ENCODE assay signal across 2 cellular contexts in the genomic region with DNA sequence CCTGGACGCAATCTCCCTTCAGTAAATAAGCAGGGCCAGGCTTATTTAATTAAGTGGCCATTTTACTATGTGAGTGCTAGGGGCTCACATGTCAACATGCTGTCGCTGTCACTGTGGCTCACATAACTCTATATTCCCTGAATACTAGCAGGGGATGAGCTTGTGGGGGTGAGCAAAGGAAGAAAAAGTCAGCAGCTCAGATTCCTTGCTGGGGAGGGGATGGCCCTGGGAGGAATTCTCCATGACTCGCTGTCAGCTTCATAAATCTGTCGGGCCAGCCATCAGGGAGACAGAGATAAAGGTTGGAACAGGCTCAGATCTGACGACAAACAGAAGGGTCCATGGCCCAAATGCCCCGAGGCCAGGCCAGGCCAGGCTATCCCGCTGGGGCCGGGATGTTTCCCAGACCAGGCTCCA.
TF ChIP-seq lines count a peak whose summit lies in the region.

No MANE protein-coding gene starts in this region.

TF ChIP-seq in HEK293T, 16 proteins besides CTCF, POLR2A, EP300 and RAD21:
- TF ChIP-seq SUZ12 (IDR thresholded peaks at IDR 0.05): no peak
- TF ChIP-seq FOXA1 (IDR thresholded peaks at IDR 0.05): no peak
- TF ChIP-seq FOXK2 (IDR thresholded peaks at IDR 0.05): no peak
- TF ChIP-seq, protein P1, sequence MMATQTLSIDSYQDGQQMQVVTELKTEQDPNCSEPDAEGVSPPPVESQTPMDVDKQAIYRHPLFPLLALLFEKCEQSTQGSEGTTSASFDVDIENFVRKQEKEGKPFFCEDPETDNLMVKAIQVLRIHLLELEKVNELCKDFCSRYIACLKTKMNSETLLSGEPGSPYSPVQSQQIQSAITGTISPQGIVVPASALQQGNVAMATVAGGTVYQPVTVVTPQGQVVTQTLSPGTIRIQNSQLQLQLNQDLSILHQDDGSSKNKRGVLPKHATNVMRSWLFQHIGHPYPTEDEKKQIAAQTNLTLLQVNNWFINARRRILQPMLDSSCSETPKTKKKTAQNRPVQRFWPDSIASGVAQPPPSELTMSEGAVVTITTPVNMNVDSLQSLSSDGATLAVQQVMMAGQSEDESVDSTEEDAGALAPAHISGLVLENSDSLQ (IDR thresholded peaks at IDR 0.05): peak; percentile 55; the same call in 1 of the 2 replicates

TF ChIP-seq in GM23338, 12 proteins besides CTCF, POLR2A, EP300 and RAD21:
- TF ChIP-seq ZNF331 (CRISPR knock-in tag; IDR thresholded peaks at IDR 0.05; ENCODE audit: low read depth) (no peak), CREB1 (CRISPR knock-in tag; IDR thresholded peaks at IDR 0.05; ENCODE audit: low read depth) (no peak), JUNB (IDR thresholded peaks at IDR 0.05; ENCODE audit: unreplicated experiment) (no peak), EZH2 (IDR thresholded peaks at IDR 0.05; ENCODE audit: low read depth, unreplicated experiment) (no peak), REST (IDR thresholded peaks at IDR 0.05; ENCODE audit: unreplicated experiment) (no peak), EZH2phosphoT487 (IDR thresholded peaks at IDR 0.05; ENCODE audit: unreplicated experiment) (no peak), ZNF462 (CRISPR knock-in tag; IDR thresholded peaks at IDR 0.05) (no peak)
